ENCODE assay signal across 8 cellular contexts in genomic region chr9:19925674-19926503, GRCh38.
DNase-seq lines count a peak whose midpoint lies in the region; ATAC-seq and TF ChIP-seq lines count a peak whose summit lies in the region.

No MANE protein-coding gene starts in this region.

- intact Hi-C loops in sigmoid colon (cut with DNase I): loop anchor here (1.0 to 10.0 kb wide), 5 partner anchors 429 to 1186 kb away; partner anchors contain the start of gene MLLT3
- intact Hi-C loops in posterior vena cava (cut with DNase I): loop anchor here (10.0 kb wide), 1 partner anchor 1189 kb away; no protein-coding TSS in a partner anchor

- TF ChIP-seq CTCF in GM12874 (IDR thresholded peaks at IDR 0.05; ENCODE audit: insufficient read depth, low read depth, low read length) (peak; percentile 88), astrocyte of the cerebellum (IDR thresholded peaks at IDR 0.05; ENCODE audit: low read depth, low read length, missing control alignments) (peak; percentile 97), sigmoid colon (IDR thresholded peaks at IDR 0.05) (peak; percentile 82 to 96 (median 90))

- no peaks in the 10 kb centered on the region for H3K9me3 ChIP-seq in sigmoid colon

- H3K36me3 ChIP-seq in sigmoid colon: no peaks in the 10 kb centered on the region

- peak overlapping the region in 1 of 4 donors; percentile 38 for H3K27ac ChIP-seq in sigmoid colon

- H3K4me3 ChIP-seq in astrocyte of the cerebellum (ENCODE audit: low read depth, low read length) (peak overlapping the region; percentile 39), sigmoid colon (peak overlapping the region; percentile 32 to 49 (median 36))

- peaks cover 0 to 12% (median 5%) of the 10 kb centered on the region in 4 donors for H3K4me1 ChIP-seq in sigmoid colon

- TF ChIP-seq EP300 in sigmoid colon (IDR thresholded peaks at IDR 0.05): no peak

- WGBS in sigmoid colon, 2 donors: 3 to 10% methylated on average over 20 of the region's 20 CpGs

- H3K27me3 ChIP-seq in sigmoid colon: no peaks in the 10 kb centered on the region

- peak; percentile 51 for DNase-seq in NCI-H1105 (lab: John Stamatoyannopoulos, UW)
- peak; percentile 24 to 85 (median 60) for DNase-seq in T-helper 2 cell
- peak; percentile 52 for DNase-seq in astrocyte of the cerebellum (ENCODE audit: low read depth)
- peak in 47 of 51 donors; percentile 11 to 88 (median 49) for DNase-seq in hypothalamus (lab: John Stamatoyannopoulos, UW)
- DNase-seq in sigmoid colon: peak; percentile 83
- no peak for DNase-seq in posterior vena cava (ENCODE audit: low spot score)

- no peak for TF ChIP-seq POLR2A in sigmoid colon (IDR thresholded peaks at IDR 0.05)

- ATAC-seq in HG02642 (IDR thresholded peaks at IDR 0.05; ENCODE audit: poor library complexity, unreplicated experiment): peak; percentile 97

- in situ Hi-C loops in astrocyte of the cerebellum (cut with HindIII; ENCODE audit: low sequenced_read_pairs): no loop called here
